Comparison of ENCODE assay signal across 8 cellular contexts in genomic region chr1:89065077-89065868, GRCh38. TPM values are rescaled to one million over a fixed set of nuclear protein-coding genes. Genes with fewer than 3 reads are reported as not detected.
DNase-seq lines count a peak whose midpoint lies in the region; ATAC-seq and TF ChIP-seq lines count a peak whose summit lies in the region.

Gene GBP1 (minus strand): TSS chr1:89065208. CDS start chr1:89063234, 1,974 bp downstream.

- peak within 1 kb of the TSS; percentile 72 to 85 for H3K27ac ChIP-seq in ascending aorta

- intact Hi-C loops in ascending aorta (cut with DNase I) = loop anchor here (2.0 kb wide), 1 partner anchor 42 kb away; the partner anchor contains the start of gene GBP3

- peak; percentile 43 for DNase-seq in DMS53 (lab: John Stamatoyannopoulos, UW)
- DNase-seq in Jurkat, Clone E6-1 (ENCODE audit: low read depth, low spot score) = peak; percentile 42
- DNase-seq in ascending aorta (ENCODE audit: low spot score in 2 of 2) = no peak
- DNase-seq in hepatic stellate cell (ENCODE audit: low spot score) = peak; percentile 40
- DNase-seq in smooth muscle cell of the brain vasculature (ENCODE audit: low read depth, low spot score) = peak; percentile 54
- DNase-seq in cortex of kidney (lab: John Stamatoyannopoulos, UW) = no peak
- DNase-seq in iPS-NIHi7 (ENCODE audit: extremely low spot score) = no peak

- peak within 1 kb of the TSS; percentile 55 for H3K4me3 ChIP-seq in Jurkat, Clone E6-1 (ENCODE audit: low read length)
- peak within 1 kb of the TSS; percentile 54 to 69 for H3K4me3 ChIP-seq in ascending aorta

- peak; percentile 60 for ATAC-seq in GM21381 (IDR thresholded peaks at IDR 0.05; ENCODE audit: unreplicated experiment)

- H3K9me3 ChIP-seq in ascending aorta = no peaks in the 10 kb centered on the region

- peaks cover 0 to 2% of the 10 kb centered on the region in 2 donors for H3K36me3 ChIP-seq in ascending aorta

- no peak for TF ChIP-seq CTCF in ascending aorta (IDR thresholded peaks at IDR 0.05)

- no peaks in the 10 kb centered on the region for H3K27me3 ChIP-seq in ascending aorta

- H3K4me1 ChIP-seq in ascending aorta = peaks cover 4 to 26% of the 10 kb centered on the region in 2 donors

RNA-seq across cellular contexts. Expression of gene GBP1, which starts in this region (rescaled TPM):
- polyA plus RNA-seq in Jurkat, Clone E6-1 (2012; ENCODE audit: insufficient read depth, insufficient read length) = 7.4 TPM
- total RNA-seq in ascending aorta = 59.7 TPM

Comparison
In these comparisons a context has a peak if more than half of its experiments do, and no peak if none do; other contexts are left out.
1. DNase-seq: peak in DMS53 (single experiment), Jurkat, Clone E6-1 (single experiment), hepatic stellate cell (single experiment) and smooth muscle cell of the brain vasculature (single experiment); none in ascending aorta (0 of 2), cortex of kidney (single experiment) and iPS-NIHi7 (single experiment).